ENCODE assay signal across 1 cellular context in the genomic region with DNA sequence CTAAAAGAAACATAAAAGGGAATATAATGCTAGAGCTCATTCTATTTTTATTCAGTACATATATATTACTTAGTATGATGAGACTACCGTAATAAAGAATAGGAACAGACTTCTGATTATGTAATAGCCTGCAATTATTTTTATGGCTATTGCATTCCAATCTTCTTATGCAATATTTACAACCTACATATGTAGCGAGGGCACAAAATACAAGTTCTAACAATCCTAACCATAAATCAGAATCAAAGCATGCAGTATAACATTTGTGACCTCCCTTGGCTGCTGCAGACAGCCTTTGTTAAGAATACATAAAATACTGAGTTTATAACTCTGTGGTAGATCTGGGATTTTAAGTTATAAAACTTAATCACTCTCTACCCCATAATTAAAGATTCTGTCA.
A peak's percentile ranks its signal among the peaks of the same experiment; 100 is the strongest.
TF ChIP-seq lines count a peak whose summit lies in the region.

No MANE protein-coding gene starts in this region.

TF ChIP-seq in HEK293, 187 proteins besides CTCF, POLR2A, EP300 and RAD21 (continued from another document):
- TF ChIP-seq ZNF354C (tag by site-specific recombination; IDR thresholded peaks at IDR 0.05; ENCODE audit: borderline replicate concordance, low read depth) (no peak), ZNF791 (tag by site-specific recombination; IDR thresholded peaks at IDR 0.05) (no peak), ZXDB (tag by site-specific recombination; IDR thresholded peaks at IDR 0.05) (0 out of 2 replicates have a peak, but pooled peaks have one; percentile 27)
- TF ChIP-seq, protein P1, sequence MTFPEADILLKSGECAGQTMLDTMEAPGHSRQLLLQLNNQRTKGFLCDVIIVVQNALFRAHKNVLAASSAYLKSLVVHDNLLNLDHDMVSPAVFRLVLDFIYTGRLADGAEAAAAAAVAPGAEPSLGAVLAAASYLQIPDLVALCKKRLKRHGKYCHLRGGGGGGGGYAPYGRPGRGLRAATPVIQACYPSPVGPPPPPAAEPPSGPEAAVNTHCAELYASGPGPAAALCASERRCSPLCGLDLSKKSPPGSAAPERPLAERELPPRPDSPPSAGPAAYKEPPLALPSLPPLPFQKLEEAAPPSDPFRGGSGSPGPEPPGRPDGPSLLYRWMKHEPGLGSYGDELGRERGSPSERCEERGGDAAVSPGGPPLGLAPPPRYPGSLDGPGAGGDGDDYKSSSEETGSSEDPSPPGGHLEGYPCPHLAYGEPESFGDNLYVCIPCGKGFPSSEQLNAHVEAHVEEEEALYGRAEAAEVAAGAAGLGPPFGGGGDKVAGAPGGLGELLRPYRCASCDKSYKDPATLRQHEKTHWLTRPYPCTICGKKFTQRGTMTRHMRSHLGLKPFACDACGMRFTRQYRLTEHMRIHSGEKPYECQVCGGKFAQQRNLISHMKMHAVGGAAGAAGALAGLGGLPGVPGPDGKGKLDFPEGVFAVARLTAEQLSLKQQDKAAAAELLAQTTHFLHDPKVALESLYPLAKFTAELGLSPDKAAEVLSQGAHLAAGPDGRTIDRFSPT (tag by site-specific recombination; IDR thresholded peaks at IDR 0.05) = peak; percentile 59; the same call in 1 of the 2 replicates
- TF ChIP-seq, protein P2, sequence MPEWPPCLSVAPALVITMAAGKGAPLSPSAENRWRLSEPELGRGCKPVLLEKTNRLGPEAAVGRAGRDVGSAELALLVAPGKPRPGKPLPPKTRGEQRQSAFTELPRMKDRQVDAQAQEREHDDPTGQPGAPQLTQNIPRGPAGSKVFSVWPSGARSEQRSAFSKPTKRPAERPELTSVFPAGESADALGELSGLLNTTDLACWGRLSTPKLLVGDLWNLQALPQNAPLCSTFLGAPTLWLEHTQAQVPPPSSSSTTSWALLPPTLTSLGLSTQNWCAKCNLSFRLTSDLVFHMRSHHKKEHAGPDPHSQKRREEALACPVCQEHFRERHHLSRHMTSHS (tag by site-specific recombination; IDR thresholded peaks at IDR 0.05) = no peak
